In genomic region chr17:29663155-29663554, GRCh38 we compare ENCODE assay signal across 1 cellular context.
TF ChIP-seq lines count a peak whose summit lies in the region.

No MANE protein-coding gene starts in this region.

TF ChIP-seq in K562, 482 proteins besides CTCF, POLR2A, EP300 and RAD21 (continued from another document and continues in another):
- TF ChIP-seq ARID4B (CRISPR knock-in tag; IDR thresholded peaks at IDR 0.05), result no peak
- TF ChIP-seq EWSR1 (IDR thresholded peaks at IDR 0.05; ENCODE audit: borderline replicate concordance, low read depth, partially characterized antibody), result no peak
- peak; percentile 97 for TF ChIP-seq MAFG (tag; conservative IDR thresholded peaks at IDR 0.05)
- no peak for TF ChIP-seq ZC3H11A (IDR thresholded peaks at IDR 0.05; ENCODE audit: low read depth, low read length)
- TF ChIP-seq MNT (conservative IDR thresholded peaks at IDR 0.05), result no peak
- no peak for TF ChIP-seq MTF1 (CRISPR knock-in tag; IDR thresholded peaks at IDR 0.05; ENCODE audit: borderline replicate concordance)
- no peak for TF ChIP-seq KAT7 (CRISPR knock-in tag; IDR thresholded peaks at IDR 0.05; ENCODE audit: borderline replicate concordance)
- no peak for TF ChIP-seq ZNF707 (CRISPR knock-in tag; conservative IDR thresholded peaks at IDR 0.05)
- TF ChIP-seq ESRRA (IDR thresholded peaks at IDR 0.05; ENCODE audit: borderline replicate concordance, low read depth), result no peak
- TF ChIP-seq CEBPG (CRISPR knock-in tag; IDR thresholded peaks at IDR 0.05), result no peak
- no peak for TF ChIP-seq CEBPG (tag; conservative IDR thresholded peaks at IDR 0.05 in 1 of 2, IDR thresholded peaks at IDR 0.05 in 1 of 2)
- no peak for TF ChIP-seq NR2C2 (CRISPR knock-in tag; IDR thresholded peaks at IDR 0.05)
- TF ChIP-seq NR2C2 (tag; IDR thresholded peaks at IDR 0.05), result no peak
- peak; percentile 49; the same call in 1 of the 2 replicates for TF ChIP-seq SMARCC2 (IDR thresholded peaks at IDR 0.05; ENCODE audit: low read depth)
- peak; percentile 17 to 42; a peak in 2 of 4 replicates for TF ChIP-seq KDM1A (IDR thresholded peaks at IDR 0.05)
- no peak for TF ChIP-seq FOXP4 (CRISPR knock-in tag; IDR thresholded peaks at IDR 0.05; ENCODE audit: borderline replicate concordance)
- TF ChIP-seq MIER1 (IDR thresholded peaks at IDR 0.05; ENCODE audit: low read depth), result no peak
- no peak; the same call in 1 of the 2 replicates for TF ChIP-seq ELF1 (tag; IDR thresholded peaks at IDR 0.05)
- TF ChIP-seq GATAD2A (IDR thresholded peaks at IDR 0.05), result peak; percentile 17; the same call in 1 of the 2 replicates
- no peak for TF ChIP-seq PHF8 (IDR thresholded peaks at IDR 0.05; ENCODE audit: borderline replicate concordance, low read length)
- TF ChIP-seq TRIM28 (IDR thresholded peaks at IDR 0.05), result no peak
- TF ChIP-seq FOXJ2 (tag; IDR thresholded peaks at IDR 0.05), result no peak
- TF ChIP-seq GTF2A2 (tag; IDR thresholded peaks at IDR 0.05), result no peak
- TF ChIP-seq PTTG1 (tag; IDR thresholded peaks at IDR 0.05; ENCODE audit: low read depth), result no peak
- TF ChIP-seq FOXA3 (CRISPR knock-in tag; conservative IDR thresholded peaks at IDR 0.05 in 1 of 2, IDR thresholded peaks at IDR 0.05 in 1 of 2), result peak in 1 of 2 experiments; percentile 51; a peak in 2 of 4 replicates
- TF ChIP-seq CHD4 (IDR thresholded peaks at IDR 0.05; ENCODE audit: insufficient read depth, insufficient replicate concordance, low read depth, low read length, poor library complexity, severe bottlenecking), result no peak
- no peak for TF ChIP-seq SAFB2 (IDR thresholded peaks at IDR 0.05; ENCODE audit: borderline replicate concordance, low read depth, low read length, severe bottlenecking)
- 0 out of 2 replicates have a peak, but pooled peaks have one; percentile 35 for TF ChIP-seq SMAD4 (CRISPR knock-in tag; conservative IDR thresholded peaks at IDR 0.05)
- no peak for TF ChIP-seq CBX3 (IDR thresholded peaks at IDR 0.05; ENCODE audit: borderline replicate concordance in 1 of 2, low read length in 2 of 2)
- peak; percentile 92 for TF ChIP-seq MAFK (IDR thresholded peaks at IDR 0.05; ENCODE audit: low read length)
- TF ChIP-seq JUN (IDR thresholded peaks at IDR 0.05; ENCODE audit: borderline replicate concordance, low read depth, low read length), result no peak
- TF ChIP-seq JUN (CRISPR knock-in tag; IDR thresholded peaks at IDR 0.05; ENCODE audit: borderline replicate concordance), result no peak
- TF ChIP-seq PPARD (CRISPR knock-in tag; IDR thresholded peaks at IDR 0.05), result no peak
- no peak for TF ChIP-seq POLR2AphosphoS5 (IDR thresholded peaks at IDR 0.05; ENCODE audit: control insufficient read depth, insufficient read depth, low read depth, low read length)
- TF ChIP-seq CXXC5 (CRISPR knock-in tag; IDR thresholded peaks at IDR 0.05), result 0 out of 2 replicates have a peak, but pooled peaks have one; percentile 26
- TF ChIP-seq KAT8 (IDR thresholded peaks at IDR 0.05; ENCODE audit: low read depth), result no peak
- TF ChIP-seq THRAP3 (IDR thresholded peaks at IDR 0.05; ENCODE audit: borderline replicate concordance), result no peak
- no peak for TF ChIP-seq MYC (IDR thresholded peaks at IDR 0.05; ENCODE audit: low read depth, low read length)
- no peak for TF ChIP-seq MYC (CRISPR knock-in tag; IDR thresholded peaks at IDR 0.05; ENCODE audit: borderline replicate concordance, low read depth)
- no peak for TF ChIP-seq EGR1 (conservative IDR thresholded peaks at IDR 0.05)
- TF ChIP-seq BMI1 (IDR thresholded peaks at IDR 0.05; ENCODE audit: low read length), result no peak
- no peak for TF ChIP-seq SNRNP70 (optimal IDR thresholded peaks at IDR 0.05; ENCODE audit: low read depth, low read length)
- peak; percentile 98 for TF ChIP-seq NFE2 (IDR thresholded peaks at IDR 0.05; ENCODE audit: low read depth)
- no peak for TF ChIP-seq ETV5 (CRISPR knock-in tag; IDR thresholded peaks at IDR 0.05; ENCODE audit: low read depth)
- peak; percentile 58; the same call in 1 of the 2 replicates for TF ChIP-seq SMARCE1 (IDR thresholded peaks at IDR 0.05)
- no peak for TF ChIP-seq KLF16 (IDR thresholded peaks at IDR 0.05)
- TF ChIP-seq SMARCB1 (IDR thresholded peaks at IDR 0.05; ENCODE audit: insufficient read length, low read depth), result no peak
- no peak for TF ChIP-seq ZNF263 (CRISPR knock-in tag; IDR thresholded peaks at IDR 0.05; ENCODE audit: borderline replicate concordance)
- TF ChIP-seq CTBP1 (IDR thresholded peaks at IDR 0.05; ENCODE audit: borderline replicate concordance), result peak; percentile 48; the same call in 1 of the 2 replicates
- TF ChIP-seq STAT6 (CRISPR knock-in tag; IDR thresholded peaks at IDR 0.05), result no peak
- no peak for TF ChIP-seq NRF1 (conservative IDR thresholded peaks at IDR 0.05 in 1 of 2, IDR thresholded peaks at IDR 0.05 in 1 of 2)
- TF ChIP-seq ZNF699 (CRISPR knock-in tag; IDR thresholded peaks at IDR 0.05; ENCODE audit: insufficient replicate concordance), result no peak
- no peak for TF ChIP-seq DACH1 (IDR thresholded peaks at IDR 0.05; ENCODE audit: partially characterized antibody)
- 0 out of 2 replicates have a peak, but pooled peaks have one; percentile 10 for TF ChIP-seq MTA2 (IDR thresholded peaks at IDR 0.05; ENCODE audit: low read depth)
- TF ChIP-seq MBD1 (CRISPR knock-in tag; IDR thresholded peaks at IDR 0.05), result no peak
- TF ChIP-seq MAZ (CRISPR knock-in tag; conservative IDR thresholded peaks at IDR 0.05 in 1 of 2, IDR thresholded peaks at IDR 0.05 in 1 of 2), result no peak
- TF ChIP-seq GTF2F1 (IDR thresholded peaks at IDR 0.05; ENCODE audit: low read depth, low read length), result no peak
- TF ChIP-seq ELF4 (CRISPR knock-in tag; IDR thresholded peaks at IDR 0.05), result peak; percentile 71; the same call in 1 of the 2 replicates
- TF ChIP-seq ZNF354B (CRISPR knock-in tag; IDR thresholded peaks at IDR 0.05), result no peak
- 0 out of 4 replicates have a peak, but pooled peaks of 1 of the 2 experiments have one; percentile 60 for TF ChIP-seq ZNF639 (CRISPR knock-in tag; conservative IDR thresholded peaks at IDR 0.05 in 1 of 2, IDR thresholded peaks at IDR 0.05 in 1 of 2)
